In the genomic region with DNA sequence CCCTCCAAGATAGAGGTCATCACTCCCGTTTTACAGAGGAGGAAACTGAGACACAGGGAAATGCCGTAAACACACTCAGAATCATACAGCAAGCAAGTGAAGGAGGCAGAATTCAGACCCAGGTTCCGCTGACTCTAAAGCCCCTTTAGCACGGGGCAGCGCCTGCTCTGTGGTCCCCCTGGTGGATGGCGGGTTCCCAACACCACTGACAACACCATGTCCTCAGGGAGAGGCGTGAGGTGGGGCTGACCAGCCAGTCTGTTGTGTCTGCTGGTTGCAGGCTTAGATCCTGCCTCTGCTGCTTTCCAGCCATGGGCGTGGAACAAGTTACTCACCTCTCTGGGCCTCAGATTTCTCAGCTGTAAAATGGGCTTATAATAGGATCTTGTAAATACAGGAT, we compare ENCODE assay signal across 8 cellular contexts.
DNase-seq lines count a peak whose midpoint lies in the region; ATAC-seq, FAIRE-seq and TF ChIP-seq lines count a peak whose summit lies in the region.

No MANE protein-coding gene starts in this region.

- no peak overlapping the region for H3K27ac ChIP-seq in SU-DHL-6 (ENCODE audit: low read depth, low read length)
- no peak overlapping the region for H3K27ac ChIP-seq in suprapubic skin

- H3K27me3 ChIP-seq in SU-DHL-6 (ENCODE audit: low read length) (no peaks in the 10 kb centered on the region), suprapubic skin (peaks cover 71% of the 10 kb centered on the region)

- no peak overlapping the region for H3K4me2 ChIP-seq in SU-DHL-6 (ENCODE audit: low read depth, low read length, poor library complexity, severe bottlenecking)

- no peaks in the 10 kb centered on the region for H4K20me1 ChIP-seq in SU-DHL-6 (ENCODE audit: low read depth, low read length)

- no peaks in the 10 kb centered on the region for H3F3A ChIP-seq in SU-DHL-6 (ENCODE audit: insufficient read depth)

- TF ChIP-seq CTCF in SU-DHL-6 (IDR thresholded peaks at IDR 0.05; ENCODE audit: insufficient read depth, low read length, poor library complexity, severe bottlenecking) (peak; percentile 26), suprapubic skin (IDR thresholded peaks at IDR 0.05) (peak in 1 of 2 donors; percentile 20)

- H3K36me3 ChIP-seq in SU-DHL-6 (ENCODE audit: low read length) (no peaks in the 10 kb centered on the region), suprapubic skin (no peaks in the 10 kb centered on the region)

- no peak for TF ChIP-seq EP300 in suprapubic skin (IDR thresholded peaks at IDR 0.05)

- no peaks in the 10 kb centered on the region for H3K79me2 ChIP-seq in SU-DHL-6 (ENCODE audit: insufficient read depth, low read length)

- H3K9ac ChIP-seq in SU-DHL-6 (ENCODE audit: low read length): no peak overlapping the region

- no peaks in the 10 kb centered on the region for H3K9me2 ChIP-seq in SU-DHL-6 (replicated peaks; ENCODE audit: insufficient read depth, low read length)

- DNase-seq in A172 (ENCODE audit: low spot score) (peak; percentile 2), GM19239 (ENCODE audit: insufficient read length, low spot score) (peak; percentile 25), hepatic stellate cell (ENCODE audit: low spot score) (peak; percentile 65), NCI-H2171 (lab: John Stamatoyannopoulos, UW) (no peak), OCI-M2 (lab: John Stamatoyannopoulos, UW; ENCODE audit: unreplicated experiment) (no peak), suprapubic skin (ENCODE audit: low spot score in 2 of 2) (no peak)

- ATAC-seq in HG02885 (IDR thresholded peaks at IDR 0.05; ENCODE audit: poor library complexity, unreplicated experiment): no peak

- H3K9me3 ChIP-seq in SU-DHL-6 (ENCODE audit: insufficient read depth, low read length): no peaks in the 10 kb centered on the region
- no peaks in the 10 kb centered on the region for H3K9me3 ChIP-seq in suprapubic skin

- no peak overlapping the region for H3K4me3 ChIP-seq in SU-DHL-6 (ENCODE audit: insufficient read depth, low read length, poor library complexity, severe bottlenecking)
- no peak overlapping the region for H3K4me3 ChIP-seq in suprapubic skin

- TF ChIP-seq POLR2A in suprapubic skin (IDR thresholded peaks at IDR 0.05): no peak

- H3K4me1 ChIP-seq in suprapubic skin: peaks cover 2% of the 10 kb centered on the region

- FAIRE-seq in GM19239 (lab: Jason Lieb, UNC): no peak

- 26% methylated on average over 5 of the region's 8 CpGs for WGBS in suprapubic skin

- no peak overlapping the region for H2AFZ ChIP-seq in SU-DHL-6 (ENCODE audit: low read depth, low read length, severe bottlenecking)

Comparison
In these comparisons a context has a peak if more than half of its experiments do, and no peak if none do; other contexts are left out.
1. DNase-seq: peak in A172 (single experiment), GM19239 (single experiment) and hepatic stellate cell (single experiment); none in NCI-H2171 (single experiment), OCI-M2 (single experiment) and suprapubic skin (0 of 2).